ENCODE assay signal across 18 cellular contexts in genomic region chr9:115614931-115615401, GRCh38.
DNase-seq lines count a peak whose midpoint lies in the region; ATAC-seq and TF ChIP-seq lines count a peak whose summit lies in the region.
"Had no signal": no experiment of that assay in that cellular context is flagged by ENCODE, and none has a peak within 500 bp of the region (broad histone marks: within the 10 kb centered on the region; RNA-seq: fewer than 3 reads in every experiment).

No MANE protein-coding gene starts in this region.

- no peak for ATAC-seq in GM18519 (IDR thresholded peaks at IDR 0.05; ENCODE audit: low FRiP score, unreplicated experiment)
- ATAC-seq in GM19328 (IDR thresholded peaks at IDR 0.05; ENCODE audit: unreplicated experiment): no peak
- ATAC-seq: right lobe of liver had no signal

- H3K27me3 ChIP-seq in BE2C: no peaks in the 10 kb centered on the region
- H3K27me3 ChIP-seq: ovary, right lobe of liver had no signal

- peak; percentile 64 for DNase-seq in ELR (ENCODE audit: low read depth)
- peak; percentile 36 for DNase-seq in RPMI7951 (ENCODE audit: low read depth)
- DNase-seq in choroid plexus epithelial cell (ENCODE audit: low read depth): peak; percentile 43
- DNase-seq in myocyte (ENCODE audit: low read depth): peak; percentile 63
- no peak for DNase-seq in DMS 273 (lab: John Stamatoyannopoulos, UW; ENCODE audit: unreplicated experiment)
- no peak for DNase-seq in BE2C
- DNase-seq: activated CD4-positive, alpha-beta T cell treated with anti-CD3 and anti-CD28 coated beads for 36 hours; AML-193; anterior cingulate cortex; COR-L47; KG1; NCI-H1105; NCI-H2107; ovary; right lobe of liver; stimulated activated CD4-positive, alpha-beta T cell treated with anti-CD3 and anti-CD28 coated beads, Interleukin-2, amount 100 ng/mL, for 24 hours had no signal

- TF ChIP-seq CTCF in choroid plexus epithelial cell (conservative IDR thresholded peaks at IDR 0.05; ENCODE audit: low read depth, low read length) (no peak), BE2C (IDR thresholded peaks at IDR 0.05; ENCODE audit: low read depth, low read length) (no peak)

- H3K4me3 ChIP-seq in choroid plexus epithelial cell (ENCODE audit: low read depth, low read length): no peak overlapping the region
- H3K4me3 ChIP-seq in BE2C (ENCODE audit: low read depth, low read length): no peak overlapping the region
- H3K4me3 ChIP-seq: ovary, right lobe of liver had no signal

- no peaks in the 10 kb centered on the region for H3K9me3 ChIP-seq in BE2C
- H3K9me3 ChIP-seq: right lobe of liver had no signal

- H3K36me3 ChIP-seq in BE2C: no peaks in the 10 kb centered on the region
- H3K36me3 ChIP-seq: ovary, right lobe of liver had no signal

- no peaks in the 10 kb centered on the region for H3K4me1 ChIP-seq in BE2C
- H3K4me1 ChIP-seq: right lobe of liver had no signal

Comparison
In these comparisons a context has a peak if more than half of its experiments do, and no peak if none do; other contexts are left out.
1. DNase-seq: peak in ELR (single experiment), RPMI7951 (single experiment), choroid plexus epithelial cell (single experiment) and myocyte (single experiment); none in DMS 273 (single experiment) and BE2C (single experiment).